ENCODE assay signal across 14 cellular contexts in genomic region chr12:39327965-39328364, GRCh38.
DNase-seq lines count a peak whose midpoint lies in the region; ATAC-seq and TF ChIP-seq lines count a peak whose summit lies in the region.
"Had no signal": no experiment of that assay in that cellular context is flagged by ENCODE, and none has a peak within 500 bp of the region (broad histone marks: within the 10 kb centered on the region; RNA-seq: fewer than 3 reads in every experiment).

No MANE protein-coding gene starts in this region.

- H3K4me1 ChIP-seq in heart left ventricle (peaks cover 0 to 11% (median 0%) of the 10 kb centered on the region in 12 donors), trophoblast cell (ENCODE audit: control insufficient read depth in 1 of 2, insufficient read depth in 2 of 2, low read length in 2 of 2) (no peaks in the 10 kb centered on the region)
- peaks cover 6% of the 10 kb centered on the region for H3K4me1 ChIP-seq in effector memory CD4-positive, alpha-beta T cell (ENCODE audit: control insufficient read depth, insufficient read depth, low read length, poor library complexity, severe bottlenecking)
- H3K4me1 ChIP-seq: HAP-1 had no signal

- no peak for TF ChIP-seq CTCF in heart left ventricle (IDR thresholded peaks at IDR 0.05)

- no peak overlapping the region for H2BK12ac ChIP-seq in trophoblast cell (ENCODE audit: low read length)

- H2BK5ac ChIP-seq in trophoblast cell (ENCODE audit: low read depth, low read length, poor library complexity), result no peak overlapping the region

- no peak overlapping the region for H2BK120ac ChIP-seq in trophoblast cell (ENCODE audit: insufficient read depth, low read length, poor library complexity)

- H3K9me3 ChIP-seq in heart left ventricle (no peaks in the 10 kb centered on the region), trophoblast cell (ENCODE audit: insufficient read depth, low read depth, low read length) (no peaks in the 10 kb centered on the region)
- no peaks in the 10 kb centered on the region for H3K9me3 ChIP-seq in effector memory CD4-positive, alpha-beta T cell (ENCODE audit: control insufficient read depth, low read length)
- H3K9me3 ChIP-seq: HAP-1 had no signal

- no peaks in the 10 kb centered on the region for H3K9me3 Mint-ChIP-seq in central memory CD8-positive, alpha-beta T cell
- H3K9me3 Mint-ChIP-seq: CD4-positive, alpha-beta memory T cell; GM23338; HFFc6 had no signal

- no peaks in the 10 kb centered on the region for H3K27me3 Mint-ChIP-seq in central memory CD8-positive, alpha-beta T cell
- H3K27me3 Mint-ChIP-seq: CD4-positive, alpha-beta memory T cell had no signal

- H2AK5ac ChIP-seq in trophoblast cell (ENCODE audit: low read length), result no peak overlapping the region

- peaks cover 28% of the 10 kb centered on the region for H3K4me1 Mint-ChIP-seq in central memory CD8-positive, alpha-beta T cell
- H3K4me1 Mint-ChIP-seq: GM23338 had no signal

- H3K4me3 ChIP-seq in heart left ventricle, result no peak overlapping the region
- H3K4me3 ChIP-seq in trophoblast cell (ENCODE audit: low read depth, low read length), result no peak overlapping the region
- no peak overlapping the region for H3K4me3 ChIP-seq in effector memory CD4-positive, alpha-beta T cell (ENCODE audit: insufficient read depth, low read depth, low read length, poor library complexity, severe bottlenecking)
- H3K4me3 ChIP-seq: GM23338, HAP-1 had no signal

- H3K27ac Mint-ChIP-seq in central memory CD8-positive, alpha-beta T cell (ENCODE audit: low read depth), result peak overlapping the region; percentile 42
- H3K27ac Mint-ChIP-seq: GM23338, HFFc6 had no signal

- no peaks in the 10 kb centered on the region for H3K27me3 ChIP-seq in heart left ventricle
- H3K27me3 ChIP-seq in trophoblast cell (ENCODE audit: insufficient read depth, low read length), result no peaks in the 10 kb centered on the region
- H3K27me3 ChIP-seq in effector memory CD4-positive, alpha-beta T cell (replicated peaks; ENCODE audit: control insufficient read depth, insufficient read depth, low read length, poor library complexity, severe bottlenecking), result no peaks in the 10 kb centered on the region

- H3K14ac ChIP-seq in trophoblast cell (ENCODE audit: low read length), result no peak overlapping the region

- no peak for ATAC-seq in central memory CD8-positive, alpha-beta T cell (replicated peaks; ENCODE audit: extremely low read depth, poor library complexity, severe bottlenecking)
- peak in 3 of 4 donors; percentile 33 to 54 (median 48) for ATAC-seq in heart left ventricle
- peak; percentile 47 for ATAC-seq in left ventricle myocardium superior
- ATAC-seq: GM23338 had no signal

- no peak overlapping the region for H3K4me3 Mint-ChIP-seq in central memory CD8-positive, alpha-beta T cell
- H3K4me3 Mint-ChIP-seq: CD4-positive, alpha-beta memory T cell; GM23338; HFFc6 had no signal

- no peak overlapping the region for H4K8ac ChIP-seq in trophoblast cell (ENCODE audit: low read depth, low read length)

- intact Hi-C loops in heart left ventricle (cut with DNase I), result no loop called here
- intact Hi-C loops in left ventricle myocardium superior (cut with micrococcal nuclease), result no loop called here

- peaks cover 13% of the 10 kb centered on the region for H3K36me3 Mint-ChIP-seq in central memory CD8-positive, alpha-beta T cell (ENCODE audit: insufficient read depth)

- DNase-seq in central memory CD8-positive, alpha-beta T cell (ENCODE audit: low spot score in 2 of 2), result no peak
- DNase-seq in heart left ventricle, result no peak
- DNase-seq in left ventricle myocardium superior, result no peak
- DNase-seq in trophoblast cell, result peak; percentile 14 to 37
- DNase-seq in kidney glomerular epithelial cell (lab: John Stamatoyannopoulos, UW), result no peak
- DNase-seq in effector memory CD4-positive, alpha-beta T cell, result no peak
- DNase-seq: C1 segment of cervical spinal cord; Calu3; CD4-positive, alpha-beta memory T cell; COR-L47; DND-41; HFFc6 had no signal

- H3K18ac ChIP-seq in trophoblast cell (ENCODE audit: low read length), result no peak overlapping the region

- H2AFZ ChIP-seq in trophoblast cell (ENCODE audit: insufficient read depth, low read length, poor library complexity), result no peak overlapping the region
- H2AFZ ChIP-seq: GM23338 had no signal

- no peak for TF ChIP-seq POLR2A in heart left ventricle (IDR thresholded peaks at IDR 0.05)

- no peaks in the 10 kb centered on the region for H3K79me2 ChIP-seq in trophoblast cell (ENCODE audit: control insufficient read depth, insufficient read depth, low read length, poor library complexity)

- no peak overlapping the region for H3K9ac ChIP-seq in trophoblast cell (ENCODE audit: low read length)

- H3K4me2 ChIP-seq in trophoblast cell (ENCODE audit: low read length), result no peak overlapping the region
- H3K4me2 ChIP-seq: GM23338 had no signal

- H3K27ac ChIP-seq in heart left ventricle (peak overlapping the region in 4 of 12 donors; percentile 6 to 61 (median 40)), trophoblast cell (ENCODE audit: low read depth, low read length) (no peak overlapping the region)
- H3K27ac ChIP-seq in effector memory CD4-positive, alpha-beta T cell (ENCODE audit: insufficient read depth, low read length, poor library complexity, severe bottlenecking), result no peak overlapping the region

- 53 to 66% (median 57%) methylated on average over 6 of the region's 6 CpGs for WGBS in heart left ventricle, 4 donors
- no CpG with 5 or more reads among the region's 6 CpGs for WGBS in trophoblast cell (ENCODE audit: extremely low coverage, insufficient coverage, insufficient read length)

- H3K4ac ChIP-seq in trophoblast cell (ENCODE audit: low read depth, low read length), result no peak overlapping the region

- no peak overlapping the region for H4K91ac ChIP-seq in trophoblast cell (ENCODE audit: low read depth, low read length)

- H3K23ac ChIP-seq in trophoblast cell (ENCODE audit: low read length), result no peak overlapping the region

- H3K79me1 ChIP-seq in trophoblast cell (ENCODE audit: low read length), result no peaks in the 10 kb centered on the region

- no peak overlapping the region for H4K12ac ChIP-seq in trophoblast cell (ENCODE audit: low read depth, low read length)

- H3K36me3 ChIP-seq in heart left ventricle (peaks cover 0 to 58% (median 9%) of the 10 kb centered on the region in 9 donors), trophoblast cell (ENCODE audit: control insufficient read depth in 1 of 2, insufficient read depth in 2 of 2, low read length in 2 of 2) (peaks cover 2% of the 10 kb centered on the region in 2 experiments)
- H3K36me3 ChIP-seq in effector memory CD4-positive, alpha-beta T cell (ENCODE audit: control insufficient read depth, insufficient read depth, low read length), result no peaks in the 10 kb centered on the region

Comparison
In these comparisons a context has a peak if more than half of its experiments do, and no peak if none do; other contexts are left out.
1. DNase-seq: peak in trophoblast cell (2 of 2); none in central memory CD8-positive, alpha-beta T cell (0 of 2), heart left ventricle (0 of 5), left ventricle myocardium superior (single experiment), kidney glomerular epithelial cell (single experiment) and effector memory CD4-positive, alpha-beta T cell (0 of 3).